Comparison of ENCODE assay signal across 22 cellular contexts in the genomic region with DNA sequence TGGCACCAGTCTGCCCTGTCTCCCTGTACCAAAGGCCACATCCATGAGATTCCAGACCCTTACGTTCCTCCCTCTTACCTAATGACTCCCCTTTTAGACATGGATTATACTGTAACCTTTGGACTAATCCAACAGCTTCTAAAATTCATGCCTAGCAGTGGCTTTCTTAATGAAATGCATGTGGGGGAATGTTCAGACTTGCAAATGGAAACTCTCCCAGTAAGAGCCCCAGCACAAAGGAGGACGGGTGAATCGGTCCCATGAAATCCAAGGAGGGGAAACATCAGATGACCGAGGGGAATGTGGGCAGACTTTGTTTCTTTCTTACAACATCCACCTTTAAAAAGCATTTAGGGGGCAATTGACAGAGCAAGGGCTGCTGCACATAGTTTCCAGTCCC.
DNase-seq lines count a peak whose midpoint lies in the region; ATAC-seq and TF ChIP-seq lines count a peak whose summit lies in the region.
"Had no signal": no experiment of that assay in that cellular context is flagged by ENCODE, and none has a peak within 500 bp of the region (broad histone marks: within the 10 kb centered on the region; RNA-seq: fewer than 3 reads in every experiment).

No MANE protein-coding gene starts in this region.

- intact Hi-C loops in PC-3 (cut with micrococcal nuclease): no loop called here

- ATAC-seq in PC-3: no peak

- POLR2A ChIA-PET in PC-3 (lab: Charles Lee; ENCODE audit: unreplicated experiment): no interaction called here

- no peaks in the 10 kb centered on the region for H3K36me3 Mint-ChIP-seq in nephron (ENCODE audit: low read depth)

- H3K9me3 Mint-ChIP-seq in nephron: no peaks in the 10 kb centered on the region

- peaks cover 56% of the 10 kb centered on the region for H3K4me1 Mint-ChIP-seq in nephron

- H3K27me3 Mint-ChIP-seq in nephron (ENCODE audit: low read depth): peaks cover 23% of the 10 kb centered on the region

- TF ChIP-seq CTCF in AG10803 (conservative IDR thresholded peaks at IDR 0.05; ENCODE audit: low read length): no peak
- TF ChIP-seq CTCF in PC-3 (conservative IDR thresholded peaks at IDR 0.05; ENCODE audit: low read depth, low read length): no peak
- no peak for TF ChIP-seq CTCF in epithelial cell of esophagus (IDR thresholded peaks at IDR 0.05; ENCODE audit: insufficient read depth, low read depth, low read length, missing control alignments)
- no peak for TF ChIP-seq CTCF in nephron (IDR thresholded peaks at IDR 0.05; ENCODE audit: unreplicated experiment in 3 of 3)

- no peak overlapping the region for H2AFZ ChIP-seq in PC-3 (ENCODE audit: low read length)

- no peaks in the 10 kb centered on the region for H4K20me1 ChIP-seq in PC-3 (ENCODE audit: low read length)

- CTCF ChIA-PET in PC-3 (lab: Charles Lee): no interaction called here

- H3K27me3 ChIP-seq in PC-3 (ENCODE audit: low read length): no peaks in the 10 kb centered on the region
- H3K27me3 ChIP-seq: MG63, Peyer's patch had no signal

- DNase-seq in AG10803 (ENCODE audit: low read depth): peak; percentile 44
- no peak for DNase-seq in PC-3
- peak; percentile 21 for DNase-seq in epithelial cell of esophagus (ENCODE audit: low read depth)
- no peak for DNase-seq in DMS114 treated with DMSO at 0.1 percent for 48 hours (lab: John Stamatoyannopoulos, UW; ENCODE audit: unreplicated experiment)
- DNase-seq in NCI-H2107 (lab: John Stamatoyannopoulos, UW): no peak
- DNase-seq in 8988T: no peak
- DNase-seq in NOMO-1 (lab: John Stamatoyannopoulos, UW; ENCODE audit: unreplicated experiment in 2 of 2): no peak
- DNase-seq: ACHN, Calu3, DMS153, DND-41, IMR-90, KG1, MG63, NCI-H1105 treated with DMSO at 0.1 percent for 48 hours, NCI-H146, NCI-H1930, NCI-H526 treated with DMSO at 0.1 percent for 48 hours, Peyer's patch, SHP77 treated with DMSO at 0.1 percent for 48 hours had no signal

- peaks cover 26% of the 10 kb centered on the region for H3K79me2 ChIP-seq in PC-3 (ENCODE audit: low read length)

- H3K4me3 ChIP-seq in AG10803 (ENCODE audit: low read length) (no peak overlapping the region), PC-3 (ENCODE audit: low read length) (no peak overlapping the region), epithelial cell of esophagus (ENCODE audit: low read length) (no peak overlapping the region)
- H3K4me3 ChIP-seq: MG63, Peyer's patch had no signal

- peaks cover 14% of the 10 kb centered on the region for H3F3A ChIP-seq in PC-3 (ENCODE audit: low read length, unreplicated experiment)

- H3K4me2 ChIP-seq in PC-3 (ENCODE audit: low read length): no peak overlapping the region

- H3K27ac Mint-ChIP-seq in nephron: peak overlapping the region; percentile 77 to 86 (median 84)

- peaks cover 52% of the 10 kb centered on the region for H3K4me1 ChIP-seq in PC-3 (ENCODE audit: insufficient read depth, low read length)

- peaks cover 56% of the 10 kb centered on the region for H3K36me3 ChIP-seq in PC-3 (ENCODE audit: low read depth, low read length)
- H3K36me3 ChIP-seq: MG63, Peyer's patch had no signal

- H3K27ac ChIP-seq in PC-3 (ENCODE audit: low read length): peak overlapping the region; percentile 77; the same call in 1 of the 2 replicates
- H3K27ac ChIP-seq: 22Rv1, Peyer's patch had no signal

- H3K4me3 Mint-ChIP-seq in nephron: no peak overlapping the region

- no peak overlapping the region for H3K9ac ChIP-seq in PC-3 (ENCODE audit: low read length)

- BruUV-seq in PC-3 (replicated peaks; lab: Mats Ljungman, UMichigan): no TSS peak

- H3K9me2 ChIP-seq in PC-3 (replicated peaks; ENCODE audit: low read length): no peaks in the 10 kb centered on the region

- no peaks in the 10 kb centered on the region for H3K9me3 ChIP-seq in PC-3 (ENCODE audit: low read length)
- H3K9me3 ChIP-seq: MG63, Peyer's patch had no signal

Comparison
In these comparisons a context has a peak if more than half of its experiments do, and no peak if none do; other contexts are left out.
1. DNase-seq: peak in AG10803 (single experiment) and epithelial cell of esophagus (single experiment); none in PC-3 (single experiment), DMS114 treated with DMSO at 0.1 percent for 48 hours (single experiment), NCI-H2107 (single experiment), 8988T (single experiment) and NOMO-1 (0 of 2).